10 cellular contexts compared by ENCODE assay signal in the genomic region with DNA sequence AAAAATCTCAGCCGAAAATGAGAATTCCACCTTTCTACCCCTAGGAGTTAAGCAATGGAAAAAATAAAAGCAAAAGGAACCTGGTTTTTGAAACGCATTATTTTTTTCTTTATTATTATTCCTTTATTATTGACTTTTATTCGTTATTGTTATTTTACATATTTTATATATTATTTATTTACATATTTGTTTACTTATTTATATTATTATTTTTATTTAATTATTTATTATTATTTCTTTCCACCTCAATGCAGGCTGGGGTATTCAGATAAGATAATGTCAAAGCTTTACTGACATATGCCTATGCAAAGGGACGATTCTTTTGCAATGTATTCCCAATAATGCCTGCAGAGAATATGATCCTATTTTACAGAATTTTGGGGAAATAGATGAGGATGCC. TPM values are rescaled to one million over a fixed set of nuclear protein-coding genes. Genes with fewer than 3 reads are reported as not detected.
"Had no signal": no experiment of that assay in that cellular context is flagged by ENCODE, and none has a peak within 500 bp of the region (broad histone marks: within the 10 kb centered on the region; RNA-seq: fewer than 3 reads in every experiment).

No MANE protein-coding gene starts in this region.

- DNase-seq: GM23248, GOT3, H7, HFFc6, KBM-7 had no signal

- H3K4me3 ChIP-seq: GM23248, HAP-1 had no signal

- FAIRE-seq: HepG2 had no signal

- H3K9ac ChIP-seq: GM23248 had no signal

- H3K9me3 ChIP-seq: HAP-1 had no signal

- H3K27ac ChIP-seq: GM23248 had no signal

- H3K36me3 ChIP-seq: HAP-1 had no signal

- H3K4me1 ChIP-seq: HAP-1 had no signal

RNA-seq across cellular contexts. Expression of a gene that starts 16.7 kb away (rescaled TPM):
- total RNA-seq: GM23248, HepG2, HFFc6, HT-29 had no signal
- polyA plus RNA-seq: GM23248, HepG2, IgD-negative memory B cell had no signal

RNA-seq across cellular contexts. Expression of a gene that starts 58.8 kb away (rescaled TPM):
- total RNA-seq: GM23248, H4, HepG2, HFFc6, HT-29 had no signal
- polyA plus RNA-seq: GM23248, HepG2, IgD-negative memory B cell had no signal
